Comparison of ENCODE assay signal across 12 cellular contexts in genomic region chr10:85667638-85668233, GRCh38.
"Had no signal": no experiment of that assay in that cellular context is flagged by ENCODE, and none has a peak within 500 bp of the region (broad histone marks: within the 10 kb centered on the region; RNA-seq: fewer than 3 reads in every experiment).

No MANE protein-coding gene starts in this region.

- DNase-seq: activated CD4-positive, alpha-beta T cell treated with anti-CD3 and anti-CD28 coated beads, Interleukin-2, amount 50 U/mL, for 1 hour; activated CD8-positive, alpha-beta memory T cell treated with anti-CD3 and anti-CD28 coated beads for 24 hours; anterior cingulate cortex; brain microvascular endothelial cell; effector memory CD8-positive, alpha-beta T cell; naive B cell; retina; T-helper 9 cell had no signal

- H3K36me3 ChIP-seq: brain microvascular endothelial cell, thoracic aorta had no signal

- H3K27ac ChIP-seq: brain microvascular endothelial cell, epithelial cell of prostate, thoracic aorta had no signal

- H3K27me3 ChIP-seq: brain microvascular endothelial cell had no signal

- H3K4me3 ChIP-seq: thoracic aorta had no signal

- ATAC-seq: activated CD4-positive, CD25-positive, alpha-beta regulatory T cell treated with anti-CD3 and anti-CD28 coated beads, Interleukin-2, amount 50 U/mL, for 24 hours; effector memory CD8-positive, alpha-beta T cell; stimulated activated effector memory CD8-positive, alpha-beta T cell treated with anti-CD3 and anti-CD28 coated beads, Interleukin-12 subunit alpha, Interleukin-12 subunit beta, amount 100 ng/mL, for 72 hours had no signal
